Comparison of ENCODE assay signal across 14 cellular contexts in the genomic region with DNA sequence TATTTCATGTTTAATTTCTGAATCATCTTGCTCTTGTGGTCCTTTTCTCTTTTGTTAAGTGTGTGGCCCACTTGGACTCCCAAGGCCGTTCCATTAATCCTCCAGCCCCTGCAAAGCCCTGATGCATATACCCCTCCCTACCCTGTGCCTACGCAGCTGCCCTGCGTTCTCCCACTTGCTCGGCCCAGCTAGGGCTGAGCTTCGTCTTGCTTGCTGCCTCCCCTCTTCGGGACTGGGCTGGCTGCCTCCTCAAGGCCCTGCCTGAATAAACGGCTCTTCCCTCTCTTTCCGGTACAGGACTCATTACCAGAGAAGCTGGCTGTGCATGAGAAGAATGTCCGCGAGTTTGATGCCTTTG. TPM values are rescaled to one million over a fixed set of nuclear protein-coding genes. Genes with fewer than 3 reads are reported as not detected.
DNase-seq lines count a peak whose midpoint lies in the region; ATAC-seq and TF ChIP-seq lines count a peak whose summit lies in the region.
"Had no signal": no experiment of that assay in that cellular context is flagged by ENCODE, and none has a peak within 500 bp of the region (broad histone marks: within the 10 kb centered on the region; RNA-seq: fewer than 3 reads in every experiment).

No MANE protein-coding gene starts in this region.

- H3K4me1 ChIP-seq in left ventricle myocardium inferior: peaks cover 82% of the 10 kb centered on the region
- peaks cover 22 to 84% (median 44%) of the 10 kb centered on the region in 4 donors for H3K4me1 ChIP-seq in stomach

- DNase-seq in activated CD8-positive, alpha-beta memory T cell treated with anti-CD3 and anti-CD28 coated beads, Interleukin-2, amount 10 ng/mL, durations not matched to agents 7 days and 5 days: no peak
- DNase-seq in activated CD8-positive, alpha-beta memory T cell treated with anti-CD3 and anti-CD28 coated beads, Interleukin-2, amount 50 U/mL, for 48 hours: no peak
- DNase-seq in activated CD4-positive, alpha-beta memory T cell treated with anti-CD3 and anti-CD28 coated beads for 36 hours: no peak
- no peak for DNase-seq in left ventricle myocardium inferior
- no peak for DNase-seq in stomach
- no peak for DNase-seq in HEK293T (ENCODE audit: extremely low spot score)
- DNase-seq: Calu3; kidney glomerular epithelial cell; OCI-M1; stimulated activated CD4-positive, alpha-beta T cell treated with anti-CD3 and anti-CD28 coated beads, Interleukin-4, amount 100 ng/mL, for 1 hour had no signal

- no peaks in the 10 kb centered on the region for H3K27me3 ChIP-seq in left ventricle myocardium inferior (ENCODE audit: low read depth)
- no peaks in the 10 kb centered on the region for H3K27me3 ChIP-seq in stomach

- no peak overlapping the region for H3K4me3 Mint-ChIP-seq in activated CD8-positive, alpha-beta memory T cell treated with anti-CD3 and anti-CD28 coated beads, Interleukin-2, amount 10 ng/mL, durations not matched to agents 7 days and 5 days
- H3K4me3 Mint-ChIP-seq in activated CD4-positive, alpha-beta memory T cell treated with anti-CD3 and anti-CD28 coated beads for 36 hours: no peak overlapping the region

- no peak for TF ChIP-seq POLR2A in stomach (IDR thresholded peaks at IDR 0.05)

- intact Hi-C loops in activated CD4-positive, alpha-beta memory T cell treated with anti-CD3 and anti-CD28 coated beads for 36 hours (cut with micrococcal nuclease): loop anchor here (2.0 kb wide), 1 partner anchor 29 kb away; a partner anchor contains a TSS
- intact Hi-C loops in left ventricle myocardium inferior (cut with micrococcal nuclease): no loop called here
- intact Hi-C loops in stomach (cut with DNase I; ENCODE audit: low total_unique reads): no loop called here

- CTCF ChIA-PET in activated CD8-positive, alpha-beta memory T cell treated with anti-CD3 and anti-CD28 coated beads, Interleukin-2, amount 10 ng/mL, durations not matched to agents 7 days and 5 days (lab: Charles Lee): interaction anchor here (0.5 to 2.1 kb wide), 4 partner anchors 10 to 85 kb away, joined by 3 to 11 read pairs (median 7); a partner anchor contains a TSS
- CTCF ChIA-PET in activated CD4-positive, alpha-beta memory T cell treated with anti-CD3 and anti-CD28 coated beads for 36 hours (lab: Charles Lee): interaction anchor here (1.1 to 1.4 kb wide), 2 partner anchors 108 to 143 kb away, joined by 3 read pairs; no protein-coding TSS in a partner anchor
- CTCF ChIA-PET in HEK293T (lab: Yijun Ruan, JAX): no interaction called here

- H3K4me3 ChIP-seq in left ventricle myocardium inferior (no peak overlapping the region), stomach (no peak overlapping the region)

- peaks cover 28% of the 10 kb centered on the region for H3K36me3 Mint-ChIP-seq in activated CD8-positive, alpha-beta memory T cell treated with anti-CD3 and anti-CD28 coated beads, Interleukin-2, amount 10 ng/mL, durations not matched to agents 7 days and 5 days
- peaks cover 18% of the 10 kb centered on the region for H3K36me3 Mint-ChIP-seq in activated CD4-positive, alpha-beta memory T cell treated with anti-CD3 and anti-CD28 coated beads for 36 hours

- H3K36me3 ChIP-seq in left ventricle myocardium inferior (peaks cover 76% of the 10 kb centered on the region), stomach (peaks cover 50 to 81% (median 79%) of the 10 kb centered on the region in 4 donors)

- H3K27me3 Mint-ChIP-seq in activated CD8-positive, alpha-beta memory T cell treated with anti-CD3 and anti-CD28 coated beads, Interleukin-2, amount 10 ng/mL, durations not matched to agents 7 days and 5 days: no peaks in the 10 kb centered on the region
- no peaks in the 10 kb centered on the region for H3K27me3 Mint-ChIP-seq in activated CD4-positive, alpha-beta memory T cell treated with anti-CD3 and anti-CD28 coated beads for 36 hours

- 85 to 94% (median 90%) methylated on average over 10 of the region's 10 CpGs for WGBS in stomach, 5 donors

- H3K9me3 ChIP-seq in left ventricle myocardium inferior (replicated peaks) (no peaks in the 10 kb centered on the region), stomach (no peaks in the 10 kb centered on the region)

- no peak for TF ChIP-seq EP300 in stomach (IDR thresholded peaks at IDR 0.05)

- POLR2A ChIA-PET in activated CD4-positive, alpha-beta memory T cell treated with anti-CD3 and anti-CD28 coated beads for 36 hours (lab: Charles Lee): no interaction called here
- POLR2A ChIA-PET in HEK293T (lab: Yijun Ruan, JAX): no interaction called here

- peaks cover 57% of the 10 kb centered on the region for H3K4me1 Mint-ChIP-seq in activated CD8-positive, alpha-beta memory T cell treated with anti-CD3 and anti-CD28 coated beads, Interleukin-2, amount 10 ng/mL, durations not matched to agents 7 days and 5 days
- H3K4me1 Mint-ChIP-seq in activated CD4-positive, alpha-beta memory T cell treated with anti-CD3 and anti-CD28 coated beads for 36 hours (ENCODE audit: low read depth): peaks cover 72% of the 10 kb centered on the region

- TF ChIP-seq CTCF in left ventricle myocardium inferior (IDR thresholded peaks at IDR 0.05; ENCODE audit: borderline replicate concordance) (no peak), stomach (IDR thresholded peaks at IDR 0.05) (no peak)

- H3K27ac ChIP-seq in left ventricle myocardium inferior (replicated peaks) (peak overlapping the region; percentile 88), stomach (peak overlapping the region in 3 of 5 donors; percentile 45 to 91 (median 84))

- H3K27ac Mint-ChIP-seq in activated CD8-positive, alpha-beta memory T cell treated with anti-CD3 and anti-CD28 coated beads, Interleukin-2, amount 10 ng/mL, durations not matched to agents 7 days and 5 days: peak overlapping the region; percentile 93
- H3K27ac Mint-ChIP-seq in activated CD4-positive, alpha-beta memory T cell treated with anti-CD3 and anti-CD28 coated beads for 36 hours: peak overlapping the region; percentile 92

- H3K9me3 Mint-ChIP-seq in activated CD8-positive, alpha-beta memory T cell treated with anti-CD3 and anti-CD28 coated beads, Interleukin-2, amount 10 ng/mL, durations not matched to agents 7 days and 5 days (ENCODE audit: low read depth): no peaks in the 10 kb centered on the region
- H3K9me3 Mint-ChIP-seq in activated CD4-positive, alpha-beta memory T cell treated with anti-CD3 and anti-CD28 coated beads for 36 hours: no peaks in the 10 kb centered on the region

- ATAC-seq in activated CD8-positive, alpha-beta memory T cell treated with anti-CD3 and anti-CD28 coated beads, Interleukin-2, amount 10 ng/mL, durations not matched to agents 7 days and 5 days: no peak
- ATAC-seq in HG03039 (IDR thresholded peaks at IDR 0.05; ENCODE audit: unreplicated experiment) (no peak), esophagus mucosa (no peak)

TF ChIP-seq in HEK293T, 16 proteins besides CTCF, POLR2A, EP300 and RAD21:
- TF ChIP-seq SP1 (IDR thresholded peaks at IDR 0.05) (no peak), CTBP1 (IDR thresholded peaks at IDR 0.05; ENCODE audit: borderline replicate concordance) (no peak), TARDBP (IDR thresholded peaks at IDR 0.05) (no peak), L3MBTL2 (conservative IDR thresholded peaks at IDR 0.05) (no peak), BHLHE40 (IDR thresholded peaks at IDR 0.05; ENCODE audit: borderline replicate concordance) (no peak), FOXM1 (IDR thresholded peaks at IDR 0.05; ENCODE audit: borderline replicate concordance) (no peak), ARNT (IDR thresholded peaks at IDR 0.05) (no peak), NFRKB (IDR thresholded peaks at IDR 0.05) (no peak), FOXA1 (IDR thresholded peaks at IDR 0.05) (no peak), ELF4 (IDR thresholded peaks at IDR 0.05) (no peak), FOXK2 (IDR thresholded peaks at IDR 0.05) (no peak)

RNA-seq across cellular contexts. Expression of a gene that starts 28.5 kb away (rescaled TPM):
- 10 to 100 TPM; 61.9 to 68.5 TPM for total RNA-seq in activated CD8-positive, alpha-beta memory T cell treated with anti-CD3 and anti-CD28 coated beads, Interleukin-2, amount 10 ng/mL, durations not matched to agents 7 days and 5 days
- total RNA-seq in activated CD4-positive, alpha-beta memory T cell treated with anti-CD3 and anti-CD28 coated beads for 36 hours: 10 to 100 TPM; 45.8 to 46.2 TPM
- total RNA-seq in left ventricle myocardium inferior (101 TPM), stomach (10 to 100 TPM; 21.1 to 82.9 (median 35.6) TPM), esophagus mucosa (88.7 TPM)
- 10 to 100 TPM; 21.2 to 29.3 (median 28.0) TPM for polyA plus RNA-seq in stomach

RNA-seq across cellular contexts. Expression of a gene that starts 28.9 kb away (rescaled TPM):
- total RNA-seq in activated CD8-positive, alpha-beta memory T cell treated with anti-CD3 and anti-CD28 coated beads, Interleukin-2, amount 10 ng/mL, durations not matched to agents 7 days and 5 days: 10 to 100 TPM; 12.6 to 15.0 TPM
- total RNA-seq in activated CD4-positive, alpha-beta memory T cell treated with anti-CD3 and anti-CD28 coated beads for 36 hours: 10 to 100 TPM in 1 of 2 experiments, 1 to 10 TPM in 1; 9.4 to 10.7 TPM
- total RNA-seq in left ventricle myocardium inferior (7.3 TPM), stomach (10 to 100 TPM in 2 of 5 donors, 1 to 10 TPM in 3; 5.5 to 14.6 (median 6.5) TPM), esophagus mucosa (6.7 TPM)
- 1 to 10 TPM; 7.2 to 8.6 (median 7.6) TPM for polyA plus RNA-seq in stomach

RNA-seq across cellular contexts. Expression of a gene that starts 47.1 kb away (rescaled TPM):
- not detected for total RNA-seq in activated CD8-positive, alpha-beta memory T cell treated with anti-CD3 and anti-CD28 coated beads, Interleukin-2, amount 10 ng/mL, durations not matched to agents 7 days and 5 days
- under 1 TPM in 1 of 2 experiments, not detected in 1; 0.29 TPM for total RNA-seq in activated CD4-positive, alpha-beta memory T cell treated with anti-CD3 and anti-CD28 coated beads for 36 hours
- total RNA-seq in left ventricle myocardium inferior (not detected), stomach (under 1 TPM in 1 of 5 donors, not detected in 4; 0.92 TPM), esophagus mucosa (not detected)
- under 1 TPM in 2 of 3 donors, not detected in 1; 0.19 to 0.33 TPM for polyA plus RNA-seq in stomach
- total RNA-seq: A673, Calu3, NCI-H460 had no signal

RNA-seq across cellular contexts. Expression of a gene that starts 54.6 kb away (rescaled TPM):
- total RNA-seq in activated CD8-positive, alpha-beta memory T cell treated with anti-CD3 and anti-CD28 coated beads, Interleukin-2, amount 10 ng/mL, durations not matched to agents 7 days and 5 days: 10 to 100 TPM; 64.0 to 72.9 TPM
- 10 to 100 TPM; 49.9 to 51.0 TPM for total RNA-seq in activated CD4-positive, alpha-beta memory T cell treated with anti-CD3 and anti-CD28 coated beads for 36 hours
- 42.1 TPM for total RNA-seq in left ventricle myocardium inferior
- total RNA-seq in stomach: 100 to 1,000 TPM; 103 to 286 (median 115) TPM
- 10 to 100 TPM; 17.3 to 44.5 (median 42.5) TPM for polyA plus RNA-seq in stomach
- total RNA-seq in esophagus mucosa: 37.3 TPM

RNA-seq across cellular contexts. Expression of a gene that starts 54.9 kb away (rescaled TPM):
- 1 to 10 TPM; 5.9 to 6.6 TPM for total RNA-seq in activated CD8-positive, alpha-beta memory T cell treated with anti-CD3 and anti-CD28 coated beads, Interleukin-2, amount 10 ng/mL, durations not matched to agents 7 days and 5 days
- total RNA-seq in activated CD4-positive, alpha-beta memory T cell treated with anti-CD3 and anti-CD28 coated beads for 36 hours: 1 to 10 TPM; 3.1 TPM
- total RNA-seq in left ventricle myocardium inferior (4.8 TPM), stomach (1 to 10 TPM in 2 of 5 donors, not detected in 3; 1.0 to 3.7 TPM), esophagus mucosa (3.2 TPM)
- polyA plus RNA-seq in stomach: 1 to 10 TPM; 1.3 to 4.0 (median 2.3) TPM
